ENCODE assay signal across 17 cellular contexts in genomic region chr17:56230660-56231059, GRCh38.
A peak's percentile ranks its signal among the peaks of the same experiment; 100 is the strongest.
DNase-seq lines count a peak whose midpoint lies in the region; ATAC-seq and TF ChIP-seq lines count a peak whose summit lies in the region.
"Had no signal": no experiment of that assay in that cellular context is flagged by ENCODE, and none has a peak within 500 bp of the region (broad histone marks: within the 10 kb centered on the region; RNA-seq: fewer than 3 reads in every experiment).

No MANE protein-coding gene starts in this region.

- no peak for TF ChIP-seq CTCF in right atrium auricular region (IDR thresholded peaks at IDR 0.05)
- TF ChIP-seq CTCF in NB4 (IDR thresholded peaks at IDR 0.05; ENCODE audit: low read depth, low read length) = no peak
- no peak for TF ChIP-seq CTCF in tibial nerve (IDR thresholded peaks at IDR 0.05)
- no peak for TF ChIP-seq CTCF in GM10266 (IDR thresholded peaks at IDR 0.05; ENCODE audit: control insufficient read depth, insufficient read depth, low read depth, missing control alignments)

- TF ChIP-seq EP300 in tibial nerve (IDR thresholded peaks at IDR 0.05) = peak in 1 of 2 donors; percentile 85

- in situ Hi-C loops in HAP-1 (cut with MboI; ENCODE audit: low sequenced_read_pairs) = no loop called here

- H3K36me3 ChIP-seq in right atrium auricular region (no peaks in the 10 kb centered on the region), tibial nerve (no peaks in the 10 kb centered on the region), HAP-1 (replicated peaks) (no peaks in the 10 kb centered on the region)
- H3K36me3 ChIP-seq: brain microvascular endothelial cell, lower lobe of right lung had no signal

- TF ChIP-seq POLR2A in NB4 (IDR thresholded peaks at IDR 0.05; ENCODE audit: extremely low read depth, insufficient read length) (no peak), tibial nerve (IDR thresholded peaks at IDR 0.05) (no peak)

- H3K4me3 ChIP-seq in right atrium auricular region (no peak overlapping the region), NB4 (ENCODE audit: low read depth, low read length) (no peak overlapping the region), tibial nerve (no peak overlapping the region), HAP-1 (no peak overlapping the region)
- H3K4me3 ChIP-seq: A549, lower lobe of right lung had no signal

- intact Hi-C loops in Right ventricle myocardium inferior (cut with DNase I) = no loop called here

- no peaks in the 10 kb centered on the region for H3K27me3 ChIP-seq in right atrium auricular region
- H3K27me3 ChIP-seq in tibial nerve = no peaks in the 10 kb centered on the region
- no peaks in the 10 kb centered on the region for H3K27me3 ChIP-seq in HAP-1 (ENCODE audit: low read depth)
- H3K27me3 ChIP-seq: brain microvascular endothelial cell had no signal

- DNase-seq in Right ventricle myocardium inferior (ENCODE audit: missing footprints) = peak; percentile 53
- no peak for DNase-seq in right atrium auricular region (ENCODE audit: low spot score)
- DNase-seq in NB4 (ENCODE audit: low read depth) = peak; percentile 76
- peak; percentile 81 for DNase-seq in fibroblast of peridontal ligament (ENCODE audit: extremely low read depth)
- peak; percentile 17 to 59 for DNase-seq in tibial nerve (ENCODE audit: low spot score in 2 of 2)
- DNase-seq in GM10266 (ENCODE audit: extremely low spot score) = no peak
- no peak for DNase-seq in HAP-1 (ENCODE audit: low spot score in 2 of 2)
- no peak for DNase-seq in activated CD4-positive, CD25-positive, alpha-beta regulatory T cell treated with anti-CD3 and anti-CD28 coated beads, Interleukin-2, amount 50 U/mL, for 72 hours
- DNase-seq: activated gamma-delta T cell; brain microvascular endothelial cell; foreskin melanocyte; lower lobe of right lung; NCI-H1436 treated with DMSO at 0.1 percent for 48 hours; stimulated activated CD4-positive, alpha-beta T cell treated with anti-CD3 and anti-CD28 coated beads, Interleukin-1b, Interleukin-23, amount 100 ng/mL, for 48 hours had no signal

- WGBS in tibial nerve, 2 donors = 47 to 63% methylated on average over 4 of the region's 4 CpGs

- H3K9me3 ChIP-seq in right atrium auricular region = no peaks in the 10 kb centered on the region
- no peaks in the 10 kb centered on the region for H3K9me3 ChIP-seq in tibial nerve
- no peaks in the 10 kb centered on the region for H3K9me3 ChIP-seq in HAP-1
- H3K9me3 ChIP-seq: A549, lower lobe of right lung had no signal

- no peak overlapping the region for H3K27ac ChIP-seq in right atrium auricular region
- H3K27ac ChIP-seq in tibial nerve = peak overlapping the region in 2 of 4 donors; percentile 46 to 62
- H3K27ac ChIP-seq: A549, brain microvascular endothelial cell, lower lobe of right lung had no signal

- peak; percentile 63 for ATAC-seq in Right ventricle myocardium inferior
- ATAC-seq: A549; HepG2; lower lobe of right lung; natural killer cell treated with Interleukin-12 subunit alpha and Interleukin-12 subunit beta and Interleukin-15 and Interleukin-18, amount 100 ng/mL, for 72 hours had no signal

- no peaks in the 10 kb centered on the region for H3K4me1 ChIP-seq in right atrium auricular region
- H3K4me1 ChIP-seq in tibial nerve = peaks cover 0 to 10% (median 0%) of the 10 kb centered on the region in 4 donors
- no peaks in the 10 kb centered on the region for H3K4me1 ChIP-seq in HAP-1
- H3K4me1 ChIP-seq: A549, lower lobe of right lung had no signal

Comparison
In these comparisons a context has a peak if more than half of its experiments do, and no peak if none do; other contexts are left out.
1. DNase-seq: peak in Right ventricle myocardium inferior (single experiment), NB4 (single experiment), fibroblast of peridontal ligament (single experiment) and tibial nerve (2 of 2); none in right atrium auricular region (single experiment), GM10266 (single experiment), HAP-1 (0 of 2) and activated CD4-positive, CD25-positive, alpha-beta regulatory T cell treated with anti-CD3 and anti-CD28 coated beads, Interleukin-2, amount 50 U/mL, for 72 hours (single experiment).